ENCODE assay signal across 23 cellular contexts in the genomic region with DNA sequence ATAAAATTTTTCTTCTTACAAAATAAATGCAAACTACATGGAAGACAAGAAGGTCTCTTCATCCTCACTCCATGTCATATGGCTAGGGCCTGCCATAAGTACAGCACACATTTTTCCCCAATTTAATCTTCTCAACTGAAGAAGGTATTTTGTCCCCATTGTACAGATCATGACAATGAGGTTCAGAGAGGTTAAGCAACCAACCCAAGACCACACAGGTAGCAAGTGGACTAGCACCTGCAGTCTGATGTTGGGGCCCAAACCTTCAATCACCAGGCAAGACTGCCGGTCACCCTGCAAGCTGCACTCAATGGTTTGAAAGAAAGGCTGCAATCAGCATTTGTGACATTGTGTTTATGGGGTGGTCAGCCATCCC. TPM values are rescaled to one million over a fixed set of nuclear protein-coding genes. Genes with fewer than 3 reads are reported as not detected.
"Had no signal": no experiment of that assay in that cellular context is flagged by ENCODE, and none has a peak within 500 bp of the region (broad histone marks: within the 10 kb centered on the region; RNA-seq: fewer than 3 reads in every experiment).

No MANE protein-coding gene starts in this region.

- H3K27ac Mint-ChIP-seq: memory B cell; naive thymus-derived CD4-positive, alpha-beta T cell; stimulated activated naive B cell treated with anti-CD40 and anti-IgM and Interleukin-4, amounts not matched to agents 10 μg/mL and 1 μg/mL and 100 μg/mL, for 72 hours; stimulated activated naive CD8-positive, alpha-beta T cell treated with anti-CD3 and anti-CD28 coated beads, Interleukin-15, Interleukin-2, amounts not matched to agents 100 ng/mL and 50 ng/mL, for 24 hours had no signal

- H3K9me3 Mint-ChIP-seq: memory B cell; stimulated activated naive CD8-positive, alpha-beta T cell treated with anti-CD3 and anti-CD28 coated beads, Interleukin-15, Interleukin-2, amounts not matched to agents 100 ng/mL and 50 ng/mL, for 24 hours had no signal

- H3K4me1 ChIP-seq: psoas muscle, tibial nerve, upper lobe of right lung, uterus had no signal

- H3K36me3 Mint-ChIP-seq: memory B cell; naive thymus-derived CD4-positive, alpha-beta T cell; stimulated activated naive B cell treated with anti-CD40 and anti-IgM and Interleukin-4, amounts not matched to agents 10 μg/mL and 1 μg/mL and 100 μg/mL, for 72 hours had no signal

- H3K4me1 Mint-ChIP-seq: memory B cell had no signal

- H3K27me3 ChIP-seq: tibial nerve, uterus had no signal

- ATAC-seq: left lobe of liver; naive thymus-derived CD4-positive, alpha-beta T cell; psoas muscle; right cardiac atrium; stimulated activated naive B cell treated with anti-CD40 and anti-IgM and Interleukin-4, amounts not matched to agents 10 μg/mL and 1 μg/mL and 100 μg/mL, for 72 hours; upper lobe of right lung had no signal

- H3K27me3 Mint-ChIP-seq: memory B cell had no signal

- DNase-seq: dorsolateral prefrontal cortex; effector CD4-positive, alpha-beta T cell; midbrain; naive thymus-derived CD4-positive, alpha-beta T cell; stimulated activated CD4-positive, alpha-beta T cell treated with anti-CD3 and anti-CD28 coated beads, Interleukin-15, amount 100 ng/mL, for 24 hours; stimulated activated CD4-positive, alpha-beta T cell treated with anti-CD3 and anti-CD28 coated beads, Interleukin-2, amount 100 ng/mL, for 48 hours; stimulated activated naive B cell treated with anti-CD40 and anti-IgM and Interleukin-4, amounts not matched to agents 10 μg/mL and 1 μg/mL and 100 μg/mL, for 72 hours; upper lobe of right lung; uterus had no signal

- H3K27ac ChIP-seq: dorsolateral prefrontal cortex, psoas muscle, skin epidermis, thoracic aorta, tibial nerve, upper lobe of right lung, uterus had no signal

- H3K36me3 ChIP-seq: thoracic aorta, tibial nerve, upper lobe of right lung, uterus had no signal

- FAIRE-seq: colon, frontal cortex, kidney had no signal

- H3K4me3 ChIP-seq: dorsolateral prefrontal cortex, lung, psoas muscle, skin epidermis, thoracic aorta, tibial nerve, upper lobe of right lung, uterus had no signal

- H3K4me3 Mint-ChIP-seq: memory B cell; naive thymus-derived CD4-positive, alpha-beta T cell; stimulated activated naive B cell treated with anti-CD40 and anti-IgM and Interleukin-4, amounts not matched to agents 10 μg/mL and 1 μg/mL and 100 μg/mL, for 72 hours; stimulated activated naive CD8-positive, alpha-beta T cell treated with anti-CD3 and anti-CD28 coated beads, Interleukin-15, Interleukin-2, amounts not matched to agents 100 ng/mL and 50 ng/mL, for 24 hours had no signal

- H3K9me3 ChIP-seq: psoas muscle, thoracic aorta, tibial nerve, upper lobe of right lung, uterus had no signal

RNA-seq across cellular contexts. Expression of a gene that starts 6.5 kb away (rescaled TPM):
- total RNA-seq: osteocyte had no signal
- polyA plus RNA-seq: naive thymus-derived CD4-positive, alpha-beta T cell; neural cell had no signal
